ENCODE assay signal across 8 cellular contexts in genomic region chr2:84894758-84895520, GRCh38. TPM values are rescaled to one million over a fixed set of nuclear protein-coding genes. Genes with fewer than 3 reads are reported as not detected.
DNase-seq lines count a peak whose midpoint lies in the region; ATAC-seq, FAIRE-seq and TF ChIP-seq lines count a peak whose summit lies in the region.

No MANE protein-coding gene starts in this region.

- H3K9ac ChIP-seq in astrocyte (ENCODE audit: low read length) = no peak overlapping the region
- no peak overlapping the region for H3K9ac ChIP-seq in neuronal stem cell (ENCODE audit: low read depth, low read length, poor library complexity)

- H3K4me1 ChIP-seq in astrocyte (ENCODE audit: insufficient read depth, low read length) (peaks cover 24% of the 10 kb centered on the region), neuronal stem cell (ENCODE audit: control insufficient read depth in 2 of 2, insufficient read depth in 1 of 2, low read depth in 1 of 2, low read length in 2 of 2) (peaks cover 0 to 2% of the 10 kb centered on the region in 2 donors)

- no peak overlapping the region for H2BK15ac ChIP-seq in neuronal stem cell (ENCODE audit: low read length)

- no peaks in the 10 kb centered on the region for H3K27me3 ChIP-seq in astrocyte (ENCODE audit: insufficient read depth, low read length)
- H3K27me3 ChIP-seq in neuronal stem cell (ENCODE audit: control insufficient read depth in 3 of 3, insufficient read depth in 3 of 3, low read depth in 1 of 3, low read length in 3 of 3) = peaks cover 0 to 29% (median 0%) of the 10 kb centered on the region in 3 experiments

- no peak overlapping the region for H3K4me3 Mint-ChIP-seq in astrocyte (ENCODE audit: unreplicated experiment)

- peak; percentile 78 for DNase-seq in M059J (ENCODE audit: low read depth)
- DNase-seq in astrocyte (ENCODE audit: low read depth) = peak; percentile 51
- no peak for DNase-seq in neuronal stem cell (ENCODE audit: low spot score)
- DNase-seq in NCI-H446 treated with DMSO at 0.1 percent for 48 hours (lab: John Stamatoyannopoulos, UW) = no peak
- no peak for DNase-seq in epidermal melanocyte (ENCODE audit: insufficient read length, low spot score)

- H3K4ac ChIP-seq in neuronal stem cell (ENCODE audit: low read length) = no peak overlapping the region

- no peaks in the 10 kb centered on the region for H3K27me3 Mint-ChIP-seq in astrocyte (ENCODE audit: low read depth, unreplicated experiment)

- H2BK5ac ChIP-seq in neuronal stem cell (ENCODE audit: low read length) = no peak overlapping the region

- H3K36me3 Mint-ChIP-seq in astrocyte (ENCODE audit: low read depth, unreplicated experiment) = no peaks in the 10 kb centered on the region

- no peak overlapping the region for H2BK120ac ChIP-seq in neuronal stem cell (ENCODE audit: low read depth, low read length)

- H3K18ac ChIP-seq in neuronal stem cell (ENCODE audit: low read length) = no peak overlapping the region

- H3K23ac ChIP-seq in neuronal stem cell (ENCODE audit: low read depth, low read length, poor library complexity) = no peak overlapping the region

- WGBS in neuronal stem cell (ENCODE audit: extremely low coverage in 2 of 2, insufficient read length in 2 of 2, insufficient replicate concordance in 1 of 2), 2 donors = no CpG with 5 or more reads among the region's 7 CpGs

- no peaks in the 10 kb centered on the region for H3K36me3 ChIP-seq in astrocyte (ENCODE audit: insufficient read depth, low read length)
- H3K36me3 ChIP-seq in neuronal stem cell (replicated peaks in 1 of 2; ENCODE audit: control insufficient read depth in 2 of 2, insufficient read depth in 2 of 2, low read length in 2 of 2) = no peaks in the 10 kb centered on the region

- H3K4me3 ChIP-seq in astrocyte (ENCODE audit: insufficient read depth, low read depth, low read length) (no peak overlapping the region), neuronal stem cell (ENCODE audit: low read length in 2 of 2) (no peak overlapping the region)

- H3K4me1 Mint-ChIP-seq in astrocyte (ENCODE audit: low read depth, unreplicated experiment) = peaks cover 28% of the 10 kb centered on the region

- H2AK5ac ChIP-seq in neuronal stem cell (ENCODE audit: low read depth, low read length) = no peak overlapping the region

- peak; percentile 26 for ATAC-seq in GM18502 (IDR thresholded peaks at IDR 0.05; ENCODE audit: poor library complexity, unreplicated experiment)
- ATAC-seq in GM21528 (IDR thresholded peaks at IDR 0.05; ENCODE audit: low FRiP score, unreplicated experiment) = no peak
- ATAC-seq in HG02981 (IDR thresholded peaks at IDR 0.05; ENCODE audit: unreplicated experiment) = no peak

- peak overlapping the region; percentile 88 for H3K27ac Mint-ChIP-seq in astrocyte (ENCODE audit: unreplicated experiment)

- H2AFZ ChIP-seq in astrocyte (ENCODE audit: low read depth, low read length) (peak overlapping the region; percentile 45), neuronal stem cell (ENCODE audit: low read length) (peak overlapping the region; percentile 24)

- no peaks in the 10 kb centered on the region for H3K9me3 Mint-ChIP-seq in astrocyte (ENCODE audit: unreplicated experiment)

- H3K4me2 ChIP-seq in astrocyte (ENCODE audit: low read length) (peak overlapping the region; percentile 36), neuronal stem cell (ENCODE audit: insufficient read depth, low read length, poor library complexity, severe bottlenecking) (no peak overlapping the region)

- TF ChIP-seq CTCF in astrocyte (IDR thresholded peaks at IDR 0.05; ENCODE audit: insufficient read depth, low read depth, low read length) = no peak

- H3K9me3 ChIP-seq in astrocyte (ENCODE audit: insufficient read depth, low read depth, low read length) = no peaks in the 10 kb centered on the region
- no peaks in the 10 kb centered on the region for H3K9me3 ChIP-seq in neuronal stem cell (replicated peaks in 1 of 2; ENCODE audit: control insufficient read depth in 2 of 2, insufficient read depth in 1 of 2, low read depth in 1 of 2, low read length in 2 of 2)

- H3K14ac ChIP-seq in neuronal stem cell (ENCODE audit: low read length) = no peak overlapping the region

- no peak for FAIRE-seq in astrocyte (lab: Jason Lieb, UNC)

- H3K79me1 ChIP-seq in neuronal stem cell (ENCODE audit: low read depth, low read length) = no peaks in the 10 kb centered on the region

- H2BK12ac ChIP-seq in neuronal stem cell (ENCODE audit: low read length) = no peak overlapping the region

- no peak overlapping the region for H4K8ac ChIP-seq in neuronal stem cell (ENCODE audit: low read depth, low read length)

- H3K27ac ChIP-seq in astrocyte (ENCODE audit: low read depth, low read length) (peak overlapping the region; percentile 31), neuronal stem cell (replicated peaks; ENCODE audit: low read length) (no peak overlapping the region)

- H3K79me2 ChIP-seq in astrocyte (ENCODE audit: insufficient read depth, low read length) = no peaks in the 10 kb centered on the region

- H4K20me1 ChIP-seq in astrocyte (ENCODE audit: insufficient read depth, low read length) = no peaks in the 10 kb centered on the region

- no peak overlapping the region for H4K91ac ChIP-seq in neuronal stem cell (ENCODE audit: low read depth, low read length, poor library complexity)

RNA-seq across cellular contexts. Expression of gene TMSB10, which starts 10.5 kb away (rescaled TPM):
- total RNA-seq in M059J (2014; rRNA removed; shearing (Covaris generic)) = 7,017 and 9,457 TPM in 2 replicates
- 2,866 and 3,439 TPM in 2 replicates for total RNA-seq in astrocyte
- 1,798 TPM for polyA plus RNA-seq in neuronal stem cell (2013, experiment 1 of 2)
- 1,767 TPM for polyA plus RNA-seq in neuronal stem cell (2013, experiment 2 of 2)

RNA-seq across cellular contexts. Expression of gene TRABD2A, which starts 14.1 kb away (rescaled TPM):
- 0.81 and 3.7 TPM in 2 replicates for total RNA-seq in M059J (2014; rRNA removed; shearing (Covaris generic))
- 2.6 and 3.2 TPM in 2 replicates for total RNA-seq in astrocyte
- 11.7 TPM for polyA plus RNA-seq in neuronal stem cell (2013, experiment 1 of 2)
- 11.8 TPM for polyA plus RNA-seq in neuronal stem cell (2013, experiment 2 of 2)

Comparison
In these comparisons a context has a peak if more than half of its experiments do, and no peak if none do; other contexts are left out.
1. DNase-seq: peak in M059J (single experiment) and astrocyte (single experiment); none in neuronal stem cell (single experiment), NCI-H446 treated with DMSO at 0.1 percent for 48 hours (single experiment) and epidermal melanocyte (single experiment).